In the genomic region with DNA sequence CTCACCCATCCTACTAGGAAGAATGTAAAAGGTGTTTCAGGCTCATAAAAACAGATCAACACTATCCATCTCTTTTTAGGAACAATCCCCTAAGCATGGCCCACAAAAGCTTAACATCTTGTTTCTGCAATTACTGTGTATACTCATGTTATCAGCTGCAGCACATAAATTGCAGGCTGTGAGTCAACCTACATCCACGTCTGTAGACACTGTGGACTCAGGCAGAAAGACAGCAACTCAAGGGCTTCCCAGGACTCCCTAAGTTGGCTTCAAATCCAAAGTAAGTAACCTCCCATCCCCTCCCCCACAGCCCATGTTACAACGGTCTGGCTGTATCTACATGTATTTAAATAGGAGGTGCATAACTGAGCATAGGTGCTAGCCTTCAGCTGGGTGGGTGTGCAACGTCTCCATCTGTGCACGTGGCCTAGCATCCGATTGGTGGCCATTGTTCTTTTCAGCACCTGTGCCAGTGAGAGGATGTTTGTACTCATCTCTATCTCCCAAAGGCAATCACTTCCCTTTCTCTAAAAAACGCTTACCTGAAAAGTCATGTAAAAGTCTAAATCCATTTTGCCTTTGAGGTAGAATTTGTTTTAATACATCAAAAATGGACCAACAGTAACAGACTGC, we compare ENCODE assay signal across 15 cellular contexts. TPM values are rescaled to one million over a fixed set of nuclear protein-coding genes. Genes with fewer than 3 reads are reported as not detected.
DNase-seq lines count a peak whose midpoint lies in the region; ATAC-seq and TF ChIP-seq lines count a peak whose summit lies in the region.
"Had no signal": no experiment of that assay in that cellular context is flagged by ENCODE, and none has a peak within 500 bp of the region (broad histone marks: within the 10 kb centered on the region; RNA-seq: fewer than 3 reads in every experiment).

No MANE protein-coding gene starts in this region.

- peaks cover 5 to 15% of the 10 kb centered on the region in 2 experiments for H3K36me3 ChIP-seq in SK-N-SH (replicated peaks in 1 of 2; ENCODE audit: control insufficient read depth in 1 of 2, insufficient read depth in 2 of 2, low read length in 1 of 2)

- H3K9me2 ChIP-seq in SK-N-SH: no peaks in the 10 kb centered on the region

- H3K27ac ChIP-seq in foreskin keratinocyte (no peak overlapping the region), SK-N-SH (ENCODE audit: low read depth in 2 of 2, low read length in 1 of 2) (no peak overlapping the region)

- DNase-seq in AG09309 (ENCODE audit: low read depth) (peak; percentile 11), EH (ENCODE audit: low read depth) (peak; percentile 29), foreskin keratinocyte (no peak), SK-N-SH (no peak), kidney glomerular epithelial cell (lab: John Stamatoyannopoulos, UW) (no peak), DMS153 (lab: John Stamatoyannopoulos, UW) (no peak)
- no peak for DNase-seq in T-helper 2 cell treated with Interferon-gamma antibody and Interleukin-4, amounts not matched to agents 5 μg/mL and 100 μg/mL, for 36 hours (ENCODE audit: low spot score)
- DNase-seq: activated CD8-positive, alpha-beta memory T cell treated with anti-CD3 and anti-CD28 coated beads, Interleukin-2, amount 50 U/mL, for 48 hours; left cardiac atrium; NCI-H1417 treated with DMSO at 0.1 percent for 48 hours; NCI-H524 had no signal

- H3F3A ChIP-seq in SK-N-SH (replicated peaks; ENCODE audit: insufficient read depth): no peaks in the 10 kb centered on the region

- ATAC-seq in foreskin keratinocyte (peak; percentile 28), GM18520 (IDR thresholded peaks at IDR 0.05; ENCODE audit: unreplicated experiment) (no peak)
- ATAC-seq: Right ventricle myocardium inferior, sciatic nerve had no signal

- H3K27me3 Mint-ChIP-seq in T-helper 2 cell treated with Interferon-gamma antibody and Interleukin-4, amounts not matched to agents 5 μg/mL and 100 μg/mL, for 36 hours (ENCODE audit: low read depth): no peaks in the 10 kb centered on the region

- H3K4me3 Mint-ChIP-seq in T-helper 2 cell treated with Interferon-gamma antibody and Interleukin-4, amounts not matched to agents 5 μg/mL and 100 μg/mL, for 36 hours: peak overlapping the region; percentile 39
- H3K4me3 Mint-ChIP-seq: nephron had no signal

- no peaks in the 10 kb centered on the region for H3K27me3 ChIP-seq in foreskin keratinocyte
- no peaks in the 10 kb centered on the region for H3K27me3 ChIP-seq in SK-N-SH (ENCODE audit: insufficient read depth)

- peaks cover 11% of the 10 kb centered on the region; the same call in 1 of the 2 replicates for H3K79me2 ChIP-seq in SK-N-SH (ENCODE audit: insufficient read depth)

- TF ChIP-seq RAD21 in SK-N-SH (IDR thresholded peaks at IDR 0.05; ENCODE audit: low read length): no peak

- peak overlapping the region; percentile 77 for H3K27ac Mint-ChIP-seq in T-helper 2 cell treated with Interferon-gamma antibody and Interleukin-4, amounts not matched to agents 5 μg/mL and 100 μg/mL, for 36 hours

- H3K4me3 ChIP-seq in AG09309 (ENCODE audit: control insufficient read depth, low read depth, low read length): no peak overlapping the region
- H3K4me3 ChIP-seq in SK-N-SH (ENCODE audit: low read depth in 2 of 2, low read length in 1 of 2): no peak overlapping the region

- no peaks in the 10 kb centered on the region for H4K20me1 ChIP-seq in SK-N-SH (ENCODE audit: insufficient read depth)

- no peak overlapping the region for H3K9ac ChIP-seq in SK-N-SH

- no peak for TF ChIP-seq CTCF in AG09309 (IDR thresholded peaks at IDR 0.05; ENCODE audit: control insufficient read depth, insufficient read depth, low read depth, low read length, missing control alignments)
- no peak for TF ChIP-seq CTCF in foreskin keratinocyte (conservative IDR thresholded peaks at IDR 0.05)
- TF ChIP-seq CTCF in SK-N-SH (IDR thresholded peaks at IDR 0.05): no peak

- peaks cover 55% of the 10 kb centered on the region for H3K4me1 Mint-ChIP-seq in T-helper 2 cell treated with Interferon-gamma antibody and Interleukin-4, amounts not matched to agents 5 μg/mL and 100 μg/mL, for 36 hours (ENCODE audit: low read depth)

- H3K4me1 ChIP-seq in foreskin keratinocyte (peaks cover 4% of the 10 kb centered on the region), SK-N-SH (ENCODE audit: control insufficient read depth in 1 of 2, insufficient read depth in 2 of 2, low read depth in 1 of 2, low read length in 1 of 2) (no peaks in the 10 kb centered on the region; a peak in 2 of 4 replicates)

- no peak overlapping the region for H3K4me2 ChIP-seq in SK-N-SH

- CTCF ChIA-PET in SK-N-SH (lab: Yijun Ruan, JAX): no interaction called here

- no peak for TF ChIP-seq EP300 in SK-N-SH (IDR thresholded peaks at IDR 0.05; ENCODE audit: borderline replicate concordance in 1 of 2, low read depth in 1 of 2, low read length in 1 of 2)

- H3K36me3 Mint-ChIP-seq in T-helper 2 cell treated with Interferon-gamma antibody and Interleukin-4, amounts not matched to agents 5 μg/mL and 100 μg/mL, for 36 hours (ENCODE audit: low read depth): peaks cover 53% of the 10 kb centered on the region

- no peak overlapping the region for H2AFZ ChIP-seq in SK-N-SH (ENCODE audit: low read depth)

- POLR2A ChIA-PET in SK-N-SH (lab: Yijun Ruan, JAX): no interaction called here

- 63% methylated on average over 6 of the region's 6 CpGs for WGBS in SK-N-SH (ENCODE audit: low lambda C conversion rate)

- no peaks in the 10 kb centered on the region for H3K9me3 ChIP-seq in SK-N-SH

- no peaks in the 10 kb centered on the region for H3K9me3 Mint-ChIP-seq in T-helper 2 cell treated with Interferon-gamma antibody and Interleukin-4, amounts not matched to agents 5 μg/mL and 100 μg/mL, for 36 hours
- H3K9me3 Mint-ChIP-seq: nephron had no signal

TF ChIP-seq in SK-N-SH, 30 proteins besides CTCF, POLR2A, EP300 and RAD21:
- TF ChIP-seq POLR2AphosphoS5 (IDR thresholded peaks at IDR 0.05; ENCODE audit: low read depth, low read length): no peak
- no peak for TF ChIP-seq RCOR1 (IDR thresholded peaks at IDR 0.05; ENCODE audit: low read length)
- TF ChIP-seq USF1 (IDR thresholded peaks at IDR 0.05; ENCODE audit: borderline replicate concordance, low read depth): no peak
- TF ChIP-seq GABPA (IDR thresholded peaks at IDR 0.05; ENCODE audit: low read depth): no peak
- no peak for TF ChIP-seq IRF3 (IDR thresholded peaks at IDR 0.05; ENCODE audit: low read depth, low read length)
- TF ChIP-seq JUND (IDR thresholded peaks at IDR 0.05): no peak
- TF ChIP-seq EZH2phosphoT487 (IDR thresholded peaks at IDR 0.05; ENCODE audit: borderline replicate concordance, low read depth): no peak
- TF ChIP-seq SMC3 (IDR thresholded peaks at IDR 0.05; ENCODE audit: low read depth, low read length): no peak
- TF ChIP-seq, protein P1, sequence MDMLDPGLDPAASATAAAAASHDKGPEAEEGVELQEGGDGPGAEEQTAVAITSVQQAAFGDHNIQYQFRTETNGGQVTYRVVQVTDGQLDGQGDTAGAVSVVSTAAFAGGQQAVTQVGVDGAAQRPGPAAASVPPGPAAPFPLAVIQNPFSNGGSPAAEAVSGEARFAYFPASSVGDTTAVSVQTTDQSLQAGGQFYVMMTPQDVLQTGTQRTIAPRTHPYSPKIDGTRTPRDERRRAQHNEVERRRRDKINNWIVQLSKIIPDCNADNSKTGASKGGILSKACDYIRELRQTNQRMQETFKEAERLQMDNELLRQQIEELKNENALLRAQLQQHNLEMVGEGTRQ (IDR thresholded peaks at IDR 0.05; ENCODE audit: borderline replicate concordance, low read depth, low read length): no peak
- no peak for TF ChIP-seq MAX (IDR thresholded peaks at IDR 0.05; ENCODE audit: low read depth)
- TF ChIP-seq GATA2 (CRISPR knock-in tag; IDR thresholded peaks at IDR 0.05): no peak
- no peak for TF ChIP-seq TAF1 (IDR thresholded peaks at IDR 0.05; ENCODE audit: borderline replicate concordance, low read depth, low read length)

RNA-seq across cellular contexts. Expression of gene UXS1, which starts 30.0 kb away (rescaled TPM):
- total RNA-seq in foreskin keratinocyte: 30.0 and 31.6 TPM in 2 replicates
- 23.3 and 26.1 TPM in 2 replicates for polyA plus RNA-seq in foreskin keratinocyte
- polyA plus RNA-seq in SK-N-SH (2012; rRNA removed): 55.9 and 67.6 TPM in 2 replicates
- 61.2 and 61.7 TPM in 2 replicates for polyA plus RNA-seq in SK-N-SH (2012; cell fraction: cytosol; rRNA removed)
- 34.2 and 37.5 TPM in 2 replicates for polyA plus RNA-seq in SK-N-SH (2012; cell fraction: nucleus; rRNA removed)

Comparison
In these comparisons a context has a peak if more than half of its experiments do, and no peak if none do; other contexts are left out.
1. DNase-seq: peak in AG09309 (single experiment) and EH (single experiment); none in T-helper 2 cell treated with Interferon-gamma antibody and Interleukin-4, amounts not matched to agents 5 μg/mL and 100 μg/mL, for 36 hours (single experiment), foreskin keratinocyte (0 of 2), SK-N-SH (single experiment), kidney glomerular epithelial cell (single experiment) and DMS153 (single experiment).